In genomic region chr14:90575781-90576180, GRCh38 we compare ENCODE assay signal across 20 cellular contexts.
DNase-seq lines count a peak whose midpoint lies in the region; ATAC-seq and TF ChIP-seq lines count a peak whose summit lies in the region.
"Had no signal": no experiment of that assay in that cellular context is flagged by ENCODE, and none has a peak within 500 bp of the region (broad histone marks: within the 10 kb centered on the region; RNA-seq: fewer than 3 reads in every experiment).

No MANE protein-coding gene starts in this region.

- H3K27ac ChIP-seq in left ventricle myocardium inferior (replicated peaks) (peak overlapping the region; percentile 87), right atrium auricular region (peak overlapping the region in 1 of 2 donors; percentile 79), esophagus muscularis mucosa (replicated peaks in 1 of 4) (peak overlapping the region in 3 of 4 donors; percentile 1 to 66 (median 62)), psoas muscle (peak overlapping the region; percentile 18)
- H3K27ac ChIP-seq: SJCRH30 had no signal

- 89% methylated on average over 7 of the region's 7 CpGs for WGBS in esophagus muscularis mucosa
- 59 to 87% (median 68%) methylated on average over 7 of the region's 7 CpGs for WGBS in psoas muscle, 3 donors

- no peaks in the 10 kb centered on the region for H3K9me3 Mint-ChIP-seq in activated T-helper 2 cell treated with anti-CD3 and anti-CD28 coated beads, Interferon-gamma antibody, Interleukin-2, Interleukin-4, amounts not matched to agents 10 μg/mL and 5 μg/mL and 100 μg/mL, durations not matched to agents 14 hours and 24 hours and 36 hours

- no peak for DNase-seq in left ventricle myocardium inferior
- no peak for DNase-seq in right atrium auricular region (ENCODE audit: low spot score)
- no peak for DNase-seq in esophagus muscularis mucosa (ENCODE audit: extremely low spot score)
- DNase-seq in psoas muscle = no peak
- DNase-seq in RKO (ENCODE audit: low spot score) = no peak
- DNase-seq in activated T-helper 2 cell treated with anti-CD3 and anti-CD28 coated beads, Interferon-gamma antibody, Interleukin-2, Interleukin-4, amounts not matched to agents 10 μg/mL and 5 μg/mL and 100 μg/mL, durations not matched to agents 14 hours and 24 hours and 36 hours (ENCODE audit: low spot score) = no peak
- no peak for DNase-seq in stimulated activated naive CD4-positive, alpha-beta T cell (lab: John Stamatoyannopoulos, UW)
- DNase-seq: Calu3, DMS79 treated with DMSO at 0.1 percent for 48 hours, NCI-H1092, NCI-H1417 treated with DMSO at 0.1 percent for 48 hours, NCI-H1694 treated with DMSO at 0.1 percent for 48 hours, NCI-H2081, NCI-H446, NCI-H524 treated with DMSO at 0.1 percent for 48 hours, NCI-H774, PC-3, SJCRH30 had no signal

- TF ChIP-seq CTCF in left ventricle myocardium inferior (IDR thresholded peaks at IDR 0.05; ENCODE audit: borderline replicate concordance) (no peak), right atrium auricular region (IDR thresholded peaks at IDR 0.05) (no peak), esophagus muscularis mucosa (IDR thresholded peaks at IDR 0.05) (no peak), psoas muscle (IDR thresholded peaks at IDR 0.05) (no peak)

- ATAC-seq in psoas muscle = no peak
- ATAC-seq: PC-3, Right ventricle myocardium inferior, SK-N-SH treated with all-trans-retinoic acid at 6 μM for 48 hours had no signal

- no peaks in the 10 kb centered on the region for H3K27me3 Mint-ChIP-seq in activated T-helper 2 cell treated with anti-CD3 and anti-CD28 coated beads, Interferon-gamma antibody, Interleukin-2, Interleukin-4, amounts not matched to agents 10 μg/mL and 5 μg/mL and 100 μg/mL, durations not matched to agents 14 hours and 24 hours and 36 hours (ENCODE audit: low read depth)

- H3K4me3 ChIP-seq in left ventricle myocardium inferior (no peak overlapping the region), right atrium auricular region (no peak overlapping the region), esophagus muscularis mucosa (no peak overlapping the region), psoas muscle (no peak overlapping the region)
- H3K4me3 ChIP-seq: SJCRH30 had no signal

- H3K36me3 ChIP-seq in left ventricle myocardium inferior = peaks cover 13% of the 10 kb centered on the region
- H3K36me3 ChIP-seq in right atrium auricular region = no peaks in the 10 kb centered on the region
- H3K36me3 ChIP-seq in esophagus muscularis mucosa = peaks cover 0 to 30% (median 18%) of the 10 kb centered on the region in 4 donors
- H3K36me3 ChIP-seq in psoas muscle (ENCODE audit: insufficient read depth in 1 of 2, low read depth in 1 of 2) = peaks cover 0 to 21% of the 10 kb centered on the region in 2 donors
- H3K36me3 ChIP-seq: SJCRH30 had no signal

- H3K27me3 ChIP-seq in left ventricle myocardium inferior (ENCODE audit: low read depth) (no peaks in the 10 kb centered on the region), right atrium auricular region (no peaks in the 10 kb centered on the region), esophagus muscularis mucosa (no peaks in the 10 kb centered on the region), psoas muscle (ENCODE audit: insufficient read depth in 3 of 3, low read length in 2 of 3) (no peaks in the 10 kb centered on the region)
- H3K27me3 ChIP-seq: SJCRH30 had no signal

- no peaks in the 10 kb centered on the region for H3K36me3 Mint-ChIP-seq in activated T-helper 2 cell treated with anti-CD3 and anti-CD28 coated beads, Interferon-gamma antibody, Interleukin-2, Interleukin-4, amounts not matched to agents 10 μg/mL and 5 μg/mL and 100 μg/mL, durations not matched to agents 14 hours and 24 hours and 36 hours (ENCODE audit: low read depth)

- H3K4me1 Mint-ChIP-seq in activated T-helper 2 cell treated with anti-CD3 and anti-CD28 coated beads, Interferon-gamma antibody, Interleukin-2, Interleukin-4, amounts not matched to agents 10 μg/mL and 5 μg/mL and 100 μg/mL, durations not matched to agents 14 hours and 24 hours and 36 hours (ENCODE audit: low read depth) = no peaks in the 10 kb centered on the region

- no peak for TF ChIP-seq EP300 in esophagus muscularis mucosa (IDR thresholded peaks at IDR 0.05)

- intact Hi-C loops in left ventricle myocardium inferior (cut with micrococcal nuclease) (no loop called here), esophagus muscularis mucosa (cut with DNase I) (no loop called here), psoas muscle (cut with DNase I) (no loop called here)
- intact Hi-C loops in activated T-helper 2 cell treated with anti-CD3 and anti-CD28 coated beads, Interferon-gamma antibody, Interleukin-2, Interleukin-4, amounts not matched to agents 10 μg/mL and 5 μg/mL and 100 μg/mL, durations not matched to agents 14 hours and 24 hours and 36 hours (cut with micrococcal nuclease) = no loop called here

- no peak overlapping the region for H3K27ac Mint-ChIP-seq in activated T-helper 2 cell treated with anti-CD3 and anti-CD28 coated beads, Interferon-gamma antibody, Interleukin-2, Interleukin-4, amounts not matched to agents 10 μg/mL and 5 μg/mL and 100 μg/mL, durations not matched to agents 14 hours and 24 hours and 36 hours

- H3K4me1 ChIP-seq in left ventricle myocardium inferior = peaks cover 70% of the 10 kb centered on the region
- peaks cover 2 to 43% of the 10 kb centered on the region in 2 donors for H3K4me1 ChIP-seq in right atrium auricular region
- H3K4me1 ChIP-seq in esophagus muscularis mucosa = peaks cover 43 to 57% (median 54%) of the 10 kb centered on the region in 4 donors
- peaks cover 48% of the 10 kb centered on the region for H3K4me1 ChIP-seq in psoas muscle

- TF ChIP-seq POLR2A in esophagus muscularis mucosa (IDR thresholded peaks at IDR 0.05; ENCODE audit: low read depth) = no peak

- no peak overlapping the region for H3K4me3 Mint-ChIP-seq in activated T-helper 2 cell treated with anti-CD3 and anti-CD28 coated beads, Interferon-gamma antibody, Interleukin-2, Interleukin-4, amounts not matched to agents 10 μg/mL and 5 μg/mL and 100 μg/mL, durations not matched to agents 14 hours and 24 hours and 36 hours (ENCODE audit: low read depth)

- H3K9me3 ChIP-seq in left ventricle myocardium inferior (replicated peaks) (no peaks in the 10 kb centered on the region), right atrium auricular region (no peaks in the 10 kb centered on the region), esophagus muscularis mucosa (no peaks in the 10 kb centered on the region), psoas muscle (no peaks in the 10 kb centered on the region)
- H3K9me3 ChIP-seq: SJCRH30 had no signal
